ENCODE assay signal across 27 cellular contexts in genomic region chr7:37947138-37947839, GRCh38. TPM values are rescaled to one million over a fixed set of nuclear protein-coding genes. Genes with fewer than 3 reads are reported as not detected.
"Had no signal": no experiment of that assay in that cellular context is flagged by ENCODE, and none has a peak within 500 bp of the region (broad histone marks: within the 10 kb centered on the region; RNA-seq: fewer than 3 reads in every experiment).

No MANE protein-coding gene starts in this region.

- ATAC-seq: activated CD8-positive, alpha-beta T cell treated with anti-CD3 and anti-CD28 coated beads for 36 hours; activated naive CD4-positive, alpha-beta T cell treated with anti-CD3 and anti-CD28 coated beads, Interleukin-2, amount 50 U/mL, for 72 hours; activated T-cell treated with anti-CD3 and anti-CD28 coated beads, Interleukin-2, amount 50 U/mL, for 4 hours; activated T-helper 17 cell treated with anti-CD3 and anti-CD28 coated beads, Interleukin-2, amount 50 U/mL, for 72 hours; effector memory CD8-positive, alpha-beta T cell; gastroesophageal sphincter; left lobe of liver; naive thymus-derived CD4-positive, alpha-beta T cell; sciatic nerve; stimulated activated memory B cell treated with anti-CD40 and anti-IgM and Interleukin-4, amounts not matched to agents 10 μg/mL and 1 μg/mL and 100 μg/mL, for 72 hours; WTC11 had no signal

- H3K27ac ChIP-seq: coronary artery, dorsolateral prefrontal cortex, gastroesophageal sphincter had no signal

- H3K4me3 Mint-ChIP-seq: activated CD8-positive, alpha-beta T cell treated with anti-CD3 and anti-CD28 coated beads for 36 hours; activated T-cell treated with anti-CD3 and anti-CD28 coated beads, Interleukin-2, amount 50 U/mL, for 4 hours; activated T-helper 17 cell treated with anti-CD3 and anti-CD28 coated beads, Interleukin-2, amount 50 U/mL, for 72 hours; effector memory CD8-positive, alpha-beta T cell; naive thymus-derived CD4-positive, alpha-beta T cell; stimulated activated memory B cell treated with anti-CD40 and anti-IgM and Interleukin-4, amounts not matched to agents 10 μg/mL and 1 μg/mL and 100 μg/mL, for 72 hours; stimulated activated naive CD8-positive, alpha-beta T cell treated with anti-CD3 and anti-CD28 coated beads, Interleukin-15, amount 100 ng/mL, for 72 hours; type B pancreatic cell; WTC11 had no signal

- H3K36me3 Mint-ChIP-seq: activated naive CD4-positive, alpha-beta T cell treated with anti-CD3 and anti-CD28 coated beads, Interleukin-2, amount 50 U/mL, for 72 hours; naive thymus-derived CD4-positive, alpha-beta T cell; stimulated activated memory B cell treated with anti-CD40 and anti-IgM and Interleukin-4, amounts not matched to agents 10 μg/mL and 1 μg/mL and 100 μg/mL, for 72 hours; type B pancreatic cell; WTC11 had no signal

- H3K9me3 Mint-ChIP-seq: activated CD8-positive, alpha-beta T cell treated with anti-CD3 and anti-CD28 coated beads for 36 hours; activated naive CD4-positive, alpha-beta T cell treated with anti-CD3 and anti-CD28 coated beads, Interleukin-2, amount 50 U/mL, for 72 hours; effector memory CD8-positive, alpha-beta T cell; stimulated activated memory B cell treated with anti-CD40 and anti-IgM and Interleukin-4, amounts not matched to agents 10 μg/mL and 1 μg/mL and 100 μg/mL, for 72 hours; type B pancreatic cell had no signal

- H3K4me3 ChIP-seq: coronary artery, dorsolateral prefrontal cortex, gastroesophageal sphincter had no signal

- H3K27me3 Mint-ChIP-seq: activated CD8-positive, alpha-beta T cell treated with anti-CD3 and anti-CD28 coated beads for 36 hours; naive thymus-derived CD4-positive, alpha-beta T cell; stimulated activated memory B cell treated with anti-CD40 and anti-IgM and Interleukin-4, amounts not matched to agents 10 μg/mL and 1 μg/mL and 100 μg/mL, for 72 hours; stimulated activated naive CD8-positive, alpha-beta T cell treated with anti-CD3 and anti-CD28 coated beads, Interleukin-15, amount 100 ng/mL, for 72 hours; type B pancreatic cell had no signal

- H3K27me3 ChIP-seq: dorsolateral prefrontal cortex, gastroesophageal sphincter had no signal

- DNase-seq: activated CD4-positive, alpha-beta T cell treated with anti-CD3 and anti-CD28 coated beads, Interleukin-2, amount 50 U/mL, for 1 hour; activated CD8-positive, alpha-beta T cell treated with anti-CD3 and anti-CD28 coated beads for 36 hours; activated T-cell treated with anti-CD3 and anti-CD28 coated beads, Interleukin-2, amount 50 U/mL, for 4 hours; cerebellar nuclear complex; dorsolateral prefrontal cortex; effector memory CD8-positive, alpha-beta T cell; erythroblast; head of caudate nucleus; naive thymus-derived CD4-positive, alpha-beta T cell; small intestine; stimulated activated CD4-positive, alpha-beta T cell treated with anti-CD3 and anti-CD28 coated beads, Interleukin-4, amount 100 ng/mL, for 4 hours; stimulated activated CD8-positive, alpha-beta memory T cell treated with anti-CD3 and anti-CD28 coated beads, Interleukin-4, amount 100 ng/mL, for 48 hours; stimulated activated naive CD8-positive, alpha-beta T cell treated with anti-CD3 and anti-CD28 coated beads, Interleukin-15, amount 100 ng/mL, for 72 hours; substantia nigra; T-helper 2 cell had no signal

- H3K9me3 ChIP-seq: gastroesophageal sphincter had no signal

- H3K4me1 Mint-ChIP-seq: activated T-helper 17 cell treated with anti-CD3 and anti-CD28 coated beads, Interleukin-2, amount 50 U/mL, for 72 hours; stimulated activated memory B cell treated with anti-CD40 and anti-IgM and Interleukin-4, amounts not matched to agents 10 μg/mL and 1 μg/mL and 100 μg/mL, for 72 hours; stimulated activated naive CD8-positive, alpha-beta T cell treated with anti-CD3 and anti-CD28 coated beads, Interleukin-15, amount 100 ng/mL, for 72 hours had no signal

- H3K27ac Mint-ChIP-seq: activated CD8-positive, alpha-beta T cell treated with anti-CD3 and anti-CD28 coated beads for 36 hours; activated naive CD4-positive, alpha-beta T cell treated with anti-CD3 and anti-CD28 coated beads, Interleukin-2, amount 50 U/mL, for 72 hours; activated T-helper 17 cell treated with anti-CD3 and anti-CD28 coated beads, Interleukin-2, amount 50 U/mL, for 72 hours; effector memory CD8-positive, alpha-beta T cell; naive thymus-derived CD4-positive, alpha-beta T cell; stimulated activated memory B cell treated with anti-CD40 and anti-IgM and Interleukin-4, amounts not matched to agents 10 μg/mL and 1 μg/mL and 100 μg/mL, for 72 hours; stimulated activated naive CD8-positive, alpha-beta T cell treated with anti-CD3 and anti-CD28 coated beads, Interleukin-15, amount 100 ng/mL, for 72 hours; type B pancreatic cell; WTC11 had no signal

RNA-seq across cellular contexts. Expression of gene SFRP4, which starts 30.7 kb away (rescaled TPM):
- total RNA-seq: activated CD8-positive, alpha-beta T cell treated with anti-CD3 and anti-CD28 coated beads for 36 hours; activated naive CD4-positive, alpha-beta T cell treated with anti-CD3 and anti-CD28 coated beads, Interleukin-2, amount 50 U/mL, for 72 hours; activated T-cell treated with anti-CD3 and anti-CD28 coated beads, Interleukin-2, amount 50 U/mL, for 4 hours; activated T-helper 17 cell treated with anti-CD3 and anti-CD28 coated beads, Interleukin-2, amount 50 U/mL, for 72 hours; kidney epithelial cell; lung microvascular endothelial cell; naive thymus-derived CD4-positive, alpha-beta T cell had no signal
- polyA plus RNA-seq: naive thymus-derived CD4-positive, alpha-beta T cell; neural cell had no signal
